ENCODE assay signal across 39 cellular contexts in genomic region chr10:93654201-93654600, GRCh38. TPM values are rescaled to one million over a fixed set of nuclear protein-coding genes. Genes with fewer than 3 reads are reported as not detected.
"Had no signal": no experiment of that assay in that cellular context is flagged by ENCODE, and none has a peak within 500 bp of the region (broad histone marks: within the 10 kb centered on the region; RNA-seq: fewer than 3 reads in every experiment).

No MANE protein-coding gene starts in this region.

- H3K4me1 Mint-ChIP-seq: activated B cell treated with CpG ODN at 0.5 μM for 24 hours; activated naive CD8-positive, alpha-beta T cell treated with anti-CD3 and anti-CD28 coated beads for 36 hours; activated T-helper 17 cell treated with anti-CD3 and anti-CD28 coated beads, Interleukin-2, amount 50 U/mL, for 72 hours had no signal

- H3K9me3 ChIP-seq: adrenal gland, body of pancreas, breast epithelium had no signal

- H3K4me3 ChIP-seq: adrenal gland, body of pancreas, breast epithelium had no signal

- H3K27ac ChIP-seq: adrenal gland, body of pancreas, brain microvascular endothelial cell, breast epithelium, VCaP had no signal

- H3K27me3 Mint-ChIP-seq: activated B cell treated with CpG ODN at 0.5 μM for 24 hours; activated CD4-positive, alpha-beta memory T cell treated with anti-CD3 and anti-CD28 coated beads for 36 hours; activated naive CD8-positive, alpha-beta T cell treated with anti-CD3 and anti-CD28 coated beads for 36 hours; activated T-helper 17 cell treated with anti-CD3 and anti-CD28 coated beads, Interleukin-2, amount 50 U/mL, for 72 hours had no signal

- H3K9me3 Mint-ChIP-seq: activated B cell treated with CpG ODN at 0.5 μM for 24 hours; activated CD4-positive, alpha-beta memory T cell treated with anti-CD3 and anti-CD28 coated beads for 36 hours; activated CD8-positive, alpha-beta T cell treated with anti-CD3 and anti-CD28 coated beads for 36 hours; activated naive CD4-positive, alpha-beta T cell treated with anti-CD3 and anti-CD28 coated beads for 36 hours; activated naive CD4-positive, alpha-beta T cell treated with anti-CD3 and anti-CD28 coated beads, Interleukin-2, amount 50 U/mL, for 72 hours; activated naive CD8-positive, alpha-beta T cell treated with anti-CD3 and anti-CD28 coated beads for 36 hours; activated T-cell treated with anti-CD3 and anti-CD28 coated beads, Interleukin-2, amount 50 U/mL, for 72 hours; activated T-helper 1 cell treated with anti-CD3 and anti-CD28 coated beads, Interleukin-12 subunit alpha, Interleukin-12 subunit beta, Interleukin-2, Interleukin-4 antibody, amounts not matched to agents 30 ng/mL and 10 ng/mL and 1 ng/mL, durations not matched to agents 14 hours and 24 hours and 36 hours; activated T-helper 17 cell treated with anti-CD3 and anti-CD28 coated beads, Interleukin-2, amount 50 U/mL, for 72 hours; T-helper 1 cell treated with Interleukin-12 subunit alpha and Interleukin-12 subunit beta and Interleukin-4 antibody, amounts not matched to agents 30 μg/mL and 1 μg/mL, for 36 hours; T-helper 2 cell treated with Interferon-gamma antibody and Interleukin-4, amounts not matched to agents 5 μg/mL and 100 μg/mL, for 36 hours had no signal

- H3K36me3 ChIP-seq: adrenal gland, brain microvascular endothelial cell, breast epithelium had no signal

- ATAC-seq: activated CD8-positive, alpha-beta T cell treated with anti-CD3 and anti-CD28 coated beads for 36 hours; activated naive CD4-positive, alpha-beta T cell treated with anti-CD3 and anti-CD28 coated beads, Interleukin-2, amount 50 U/mL, for 72 hours; activated T-cell treated with anti-CD3 and anti-CD28 coated beads, Interleukin-2, amount 50 U/mL, for 4 hours; activated T-cell treated with anti-CD3 and anti-CD28 coated beads, Interleukin-2, amount 50 U/mL, for 72 hours; activated T-helper 17 cell treated with anti-CD3 and anti-CD28 coated beads, Interleukin-2, amount 50 U/mL, for 72 hours; body of pancreas had no signal

- DNase-seq: activated B cell treated with CpG ODN at 0.5 μM for 24 hours; activated CD4-positive, alpha-beta memory T cell treated with anti-CD3 and anti-CD28 coated beads for 36 hours; activated CD4-positive, alpha-beta T cell treated with anti-CD3 and anti-CD28 coated beads for 48 hours; activated CD4-positive, alpha-beta T cell treated with anti-CD3 and anti-CD28 coated beads, Interleukin-2, amount 50 U/mL, for 1 hour; activated CD4-positive, alpha-beta T cell treated with anti-CD3 and anti-CD28 coated beads, Interleukin-2, amount 50 U/mL, for 4 hours; activated CD4-positive, CD25-positive, alpha-beta regulatory T cell treated with anti-CD3 and anti-CD28 coated beads, Interleukin-2, amount 50 U/mL, for 72 hours; activated CD8-positive, alpha-beta memory T cell treated with anti-CD3 and anti-CD28 coated beads, Interleukin-2, amount 50 U/mL, for 4 hours; activated CD8-positive, alpha-beta T cell treated with anti-CD3 and anti-CD28 coated beads for 36 hours; activated effector memory CD4-positive, alpha-beta T cell treated with anti-CD3 and anti-CD28 coated beads, Interleukin-2, amount 50 U/mL, for 16 hours; activated gamma-delta T cell treated with Interleukin-2 at 50 U/mL for 16 hours; activated naive CD4-positive, alpha-beta T cell; activated naive CD4-positive, alpha-beta T cell treated with anti-CD3 and anti-CD28 coated beads for 36 hours; activated naive CD4-positive, alpha-beta T cell treated with anti-CD3 and anti-CD28 coated beads, Interleukin-2, amount 50 U/mL, for 16 hours; activated naive CD8-positive, alpha-beta T cell treated with anti-CD3 and anti-CD28 coated beads for 36 hours; activated T-cell treated with anti-CD3 and anti-CD28 coated beads for 4 hours; activated T-cell treated with anti-CD3 and anti-CD28 coated beads, Interleukin-2, amount 50 U/mL, for 1 hour; activated T-cell treated with anti-CD3 and anti-CD28 coated beads, Interleukin-2, amount 50 U/mL, for 4 hours; activated T-cell treated with anti-CD3 and anti-CD28 coated beads, Interleukin-2, amount 50 U/mL, for 72 hours; adrenal gland; amniotic stem cell; aorta; body of pancreas; brain microvascular endothelial cell; central memory CD4-positive, alpha-beta T cell; T-helper 1 cell; T-helper 2 cell; T-helper 9 cell had no signal

- H3K4me1 ChIP-seq: adrenal gland, body of pancreas, breast epithelium had no signal

- H3K4me3 Mint-ChIP-seq: activated B cell treated with CpG ODN at 0.5 μM for 24 hours; activated CD4-positive, alpha-beta memory T cell treated with anti-CD3 and anti-CD28 coated beads for 36 hours; activated CD8-positive, alpha-beta T cell treated with anti-CD3 and anti-CD28 coated beads for 36 hours; activated naive CD4-positive, alpha-beta T cell treated with anti-CD3 and anti-CD28 coated beads for 36 hours; activated naive CD8-positive, alpha-beta T cell treated with anti-CD3 and anti-CD28 coated beads for 36 hours; activated T-cell treated with anti-CD3 and anti-CD28 coated beads, Interleukin-2, amount 50 U/mL, for 4 hours; activated T-cell treated with anti-CD3 and anti-CD28 coated beads, Interleukin-2, amount 50 U/mL, for 72 hours; activated T-helper 1 cell treated with anti-CD3 and anti-CD28 coated beads, Interleukin-12 subunit alpha, Interleukin-12 subunit beta, Interleukin-2, Interleukin-4 antibody, amounts not matched to agents 30 ng/mL and 10 ng/mL and 1 ng/mL, durations not matched to agents 14 hours and 24 hours and 36 hours; activated T-helper 17 cell treated with anti-CD3 and anti-CD28 coated beads, Interleukin-2, amount 50 U/mL, for 72 hours; T-helper 1 cell treated with Interleukin-12 subunit alpha and Interleukin-12 subunit beta and Interleukin-4 antibody, amounts not matched to agents 30 μg/mL and 1 μg/mL, for 36 hours; T-helper 2 cell treated with Interferon-gamma antibody and Interleukin-4, amounts not matched to agents 5 μg/mL and 100 μg/mL, for 36 hours had no signal

- H3K27me3 ChIP-seq: adrenal gland, body of pancreas, brain microvascular endothelial cell, breast epithelium had no signal

- H3K36me3 Mint-ChIP-seq: activated CD4-positive, alpha-beta memory T cell treated with anti-CD3 and anti-CD28 coated beads for 36 hours; activated naive CD4-positive, alpha-beta T cell treated with anti-CD3 and anti-CD28 coated beads, Interleukin-2, amount 50 U/mL, for 72 hours; activated naive CD8-positive, alpha-beta T cell treated with anti-CD3 and anti-CD28 coated beads for 36 hours had no signal

- FAIRE-seq: astrocyte, TTC549 had no signal

- H3K27ac Mint-ChIP-seq: activated B cell treated with CpG ODN at 0.5 μM for 24 hours; activated CD4-positive, alpha-beta memory T cell treated with anti-CD3 and anti-CD28 coated beads for 36 hours; activated CD8-positive, alpha-beta T cell treated with anti-CD3 and anti-CD28 coated beads for 36 hours; activated naive CD4-positive, alpha-beta T cell treated with anti-CD3 and anti-CD28 coated beads for 36 hours; activated naive CD4-positive, alpha-beta T cell treated with anti-CD3 and anti-CD28 coated beads, Interleukin-2, amount 50 U/mL, for 72 hours; activated naive CD8-positive, alpha-beta T cell treated with anti-CD3 and anti-CD28 coated beads for 36 hours; activated T-cell treated with anti-CD3 and anti-CD28 coated beads, Interleukin-2, amount 50 U/mL, for 72 hours; activated T-helper 1 cell treated with anti-CD3 and anti-CD28 coated beads, Interleukin-12 subunit alpha, Interleukin-12 subunit beta, Interleukin-2, Interleukin-4 antibody, amounts not matched to agents 30 ng/mL and 10 ng/mL and 1 ng/mL, durations not matched to agents 14 hours and 24 hours and 36 hours; activated T-helper 17 cell treated with anti-CD3 and anti-CD28 coated beads, Interleukin-2, amount 50 U/mL, for 72 hours; T-helper 1 cell treated with Interleukin-12 subunit alpha and Interleukin-12 subunit beta and Interleukin-4 antibody, amounts not matched to agents 30 μg/mL and 1 μg/mL, for 36 hours; T-helper 2 cell treated with Interferon-gamma antibody and Interleukin-4, amounts not matched to agents 5 μg/mL and 100 μg/mL, for 36 hours had no signal

RNA-seq across cellular contexts. Expression of gene PDE6C, which starts 41.9 kb away (rescaled TPM):
- total RNA-seq: activated B cell treated with CpG ODN at 0.5 μM for 24 hours; activated CD4-positive, alpha-beta memory T cell treated with anti-CD3 and anti-CD28 coated beads for 36 hours; activated CD8-positive, alpha-beta memory T cell treated with anti-CD3 and anti-CD28 coated beads for 36 hours; activated CD8-positive, alpha-beta T cell treated with anti-CD3 and anti-CD28 coated beads for 36 hours; activated naive CD4-positive, alpha-beta T cell treated with anti-CD3 and anti-CD28 coated beads for 36 hours; activated naive CD4-positive, alpha-beta T cell treated with anti-CD3 and anti-CD28 coated beads, Interleukin-2, amount 50 U/mL, for 72 hours; activated naive CD8-positive, alpha-beta T cell treated with anti-CD3 and anti-CD28 coated beads for 36 hours; activated T-cell treated with anti-CD3 and anti-CD28 coated beads, Interleukin-2, amount 50 U/mL, for 4 hours; activated T-cell treated with anti-CD3 and anti-CD28 coated beads, Interleukin-2, amount 50 U/mL, for 72 hours; activated T-helper 1 cell treated with anti-CD3 and anti-CD28 coated beads, Interleukin-12 subunit alpha, Interleukin-12 subunit beta, Interleukin-2, Interleukin-4 antibody, amounts not matched to agents 30 ng/mL and 10 ng/mL and 1 ng/mL, durations not matched to agents 14 hours and 24 hours and 36 hours; activated T-helper 17 cell treated with anti-CD3 and anti-CD28 coated beads, Interleukin-2, amount 50 U/mL, for 72 hours; adrenal gland; aorta; astrocyte; body of pancreas; breast epithelium; cardiac septum; cerebellum had no signal
- polyA plus RNA-seq: adrenal gland, aorta had no signal

RNA-seq across cellular contexts. Expression of gene RBP4, which starts 53.2 kb away (rescaled TPM):
- total RNA-seq: activated B cell treated with CpG ODN at 0.5 μM for 24 hours; activated CD4-positive, alpha-beta memory T cell treated with anti-CD3 and anti-CD28 coated beads for 36 hours; activated CD8-positive, alpha-beta memory T cell treated with anti-CD3 and anti-CD28 coated beads for 36 hours; activated CD8-positive, alpha-beta T cell treated with anti-CD3 and anti-CD28 coated beads for 36 hours; activated naive CD4-positive, alpha-beta T cell treated with anti-CD3 and anti-CD28 coated beads for 36 hours; activated naive CD4-positive, alpha-beta T cell treated with anti-CD3 and anti-CD28 coated beads, Interleukin-2, amount 50 U/mL, for 72 hours; activated naive CD8-positive, alpha-beta T cell treated with anti-CD3 and anti-CD28 coated beads for 36 hours; activated T-cell treated with anti-CD3 and anti-CD28 coated beads, Interleukin-2, amount 50 U/mL, for 72 hours; activated T-helper 1 cell treated with anti-CD3 and anti-CD28 coated beads, Interleukin-12 subunit alpha, Interleukin-12 subunit beta, Interleukin-2, Interleukin-4 antibody, amounts not matched to agents 30 ng/mL and 10 ng/mL and 1 ng/mL, durations not matched to agents 14 hours and 24 hours and 36 hours; activated T-helper 17 cell treated with anti-CD3 and anti-CD28 coated beads, Interleukin-2, amount 50 U/mL, for 72 hours had no signal
